ENCODE assay signal across 17 cellular contexts in genomic region chr20:36756482-36756881, GRCh38. TPM values are rescaled to one million over a fixed set of nuclear protein-coding genes. Genes with fewer than 3 reads are reported as not detected.
A peak's percentile ranks its signal among the peaks of the same experiment; 100 is the strongest.
DNase-seq lines count a peak whose midpoint lies in the region; ATAC-seq and TF ChIP-seq lines count a peak whose summit lies in the region.
"Had no signal": no experiment of that assay in that cellular context is flagged by ENCODE, and none has a peak within 500 bp of the region (broad histone marks: within the 10 kb centered on the region; RNA-seq: fewer than 3 reads in every experiment).

No MANE protein-coding gene starts in this region.

- H3K9me3 Mint-ChIP-seq in naive B cell: peaks cover 0 to 3% (median 0%) of the 10 kb centered on the region in 7 donors
- H3K9me3 Mint-ChIP-seq: CD8-positive, alpha-beta T cell had no signal

- peaks cover 7 to 8% of the 10 kb centered on the region in 2 donors for H3K36me3 Mint-ChIP-seq in naive B cell

- intact Hi-C loops in heart left ventricle (cut with DNase I): loop anchor here in 1 of 10 donors (5.0 kb wide), 1 partner anchor 144 kb away; no protein-coding TSS in a partner anchor
- intact Hi-C loops in right cardiac atrium (cut with DNase I): no loop called here

- H3K4me1 Mint-ChIP-seq in naive B cell: peaks cover 11 to 47% (median 28%) of the 10 kb centered on the region in 3 donors

- ATAC-seq in heart left ventricle: no peak
- no peak for ATAC-seq in right cardiac atrium
- ATAC-seq in naive B cell (ENCODE audit: low read depth in 2 of 2): no peak
- no peak for ATAC-seq in HG02840 (IDR thresholded peaks at IDR 0.05; ENCODE audit: low FRiP score, unreplicated experiment)
- ATAC-seq: CD8-positive, alpha-beta T cell; PC-3 had no signal

- TF ChIP-seq CTCF in heart left ventricle (IDR thresholded peaks at IDR 0.05): no peak

- no peaks in the 10 kb centered on the region for H3K27me3 ChIP-seq in heart left ventricle
- H3K27me3 ChIP-seq in right cardiac atrium (ENCODE audit: control insufficient read depth, insufficient read depth): no peaks in the 10 kb centered on the region

- H3K4me1 ChIP-seq in heart left ventricle (peaks cover 0 to 35% (median 10%) of the 10 kb centered on the region in 12 donors), right cardiac atrium (ENCODE audit: control insufficient read depth, insufficient read depth, low read length) (no peaks in the 10 kb centered on the region), urinary bladder (ENCODE audit: insufficient read depth) (no peaks in the 10 kb centered on the region)

- H3K4me3 ChIP-seq in heart left ventricle (no peak overlapping the region), right cardiac atrium (ENCODE audit: low read length) (no peak overlapping the region), SK-N-MC (no peak overlapping the region), urinary bladder (ENCODE audit: low read depth, low read length) (no peak overlapping the region)

- no peak for TF ChIP-seq POLR2A in heart left ventricle (IDR thresholded peaks at IDR 0.05)

- H3K27ac Mint-ChIP-seq in naive B cell: peak overlapping the region in 5 of 6 donors; percentile 56 to 99 (median 94)
- H3K27ac Mint-ChIP-seq: CD8-positive, alpha-beta T cell had no signal

- H3K9me3 ChIP-seq in heart left ventricle: no peaks in the 10 kb centered on the region
- H3K9me3 ChIP-seq in right cardiac atrium (ENCODE audit: control insufficient read depth, low read length): no peaks in the 10 kb centered on the region
- H3K9me3 ChIP-seq in SK-N-MC (ENCODE audit: low read depth, low read length): no peaks in the 10 kb centered on the region

- DNase-seq in heart left ventricle (no peak), right cardiac atrium (no peak), SK-N-MC (ENCODE audit: low read depth, low spot score) (no peak), naive B cell (no peak), NCI-H2081 (lab: John Stamatoyannopoulos, UW) (no peak)
- no peak for DNase-seq in activated CD4-positive, alpha-beta T cell treated with anti-CD3 and anti-CD28 coated beads, Interleukin-2, amount 50 U/mL, for 4 hours
- DNase-seq: 8988T; Calu3; CD8-positive, alpha-beta T cell; NCI-H1436; NCI-H1930; NCI-H345; NCI-H524 treated with DMSO at 0.1 percent for 48 hours; PC-3; SIG-M5 had no signal

- peak overlapping the region in 9 of 12 donors; percentile 38 to 83 (median 70) for H3K27ac ChIP-seq in heart left ventricle
- no peak overlapping the region for H3K27ac ChIP-seq in right cardiac atrium (ENCODE audit: low read length)
- no peak overlapping the region for H3K27ac ChIP-seq in SK-N-MC
- peak overlapping the region; percentile 10 for H3K27ac ChIP-seq in urinary bladder (ENCODE audit: low read depth)

- H3K9ac ChIP-seq in SK-N-MC (ENCODE audit: insufficient read length): peak overlapping the region; percentile 29

- H3K36me3 ChIP-seq in heart left ventricle (peaks cover 0 to 51% (median 24%) of the 10 kb centered on the region in 9 donors), SK-N-MC (ENCODE audit: insufficient read depth, low read length) (peaks cover 57% of the 10 kb centered on the region), urinary bladder (ENCODE audit: insufficient read depth) (no peaks in the 10 kb centered on the region)

- peak overlapping the region in 3 of 8 donors; percentile 25 to 65 (median 39) for H3K4me3 Mint-ChIP-seq in naive B cell
- H3K4me3 Mint-ChIP-seq: CD8-positive, alpha-beta T cell had no signal

- H3K27me3 Mint-ChIP-seq in naive B cell: no peaks in the 10 kb centered on the region

RNA-seq across cellular contexts. Expression of gene NDRG3, which starts 10.6 kb away (rescaled TPM):
- 10 to 100 TPM; 17.3 to 34.8 (median 31.1) TPM for total RNA-seq in heart left ventricle
- 10 to 100 TPM; 21.1 to 22.2 TPM for polyA plus RNA-seq in heart left ventricle
- 10 to 100 TPM; 28.0 to 40.7 (median 34.7) TPM for total RNA-seq in right cardiac atrium
- polyA plus RNA-seq in right cardiac atrium: 25.5 TPM
- polyA plus RNA-seq in naive B cell (ENCODE audit: low read depth in 6 of 6): 10 to 100 TPM; 45.1 to 70.3 (median 51.2) TPM
- 26.9 TPM for total RNA-seq in urinary bladder
- 21.7 TPM for polyA plus RNA-seq in urinary bladder

RNA-seq across cellular contexts. Expression of gene DSN1, which starts 17.1 kb away (rescaled TPM):
- 1 to 10 TPM; 3.7 to 6.2 (median 4.9) TPM for total RNA-seq in heart left ventricle
- 1 to 10 TPM; 3.2 to 7.0 TPM for polyA plus RNA-seq in heart left ventricle
- total RNA-seq in right cardiac atrium: 1 to 10 TPM; 4.9 to 7.5 (median 5.7) TPM
- 5.0 TPM for polyA plus RNA-seq in right cardiac atrium
- polyA plus RNA-seq in naive B cell (ENCODE audit: low read depth in 6 of 6): 10 to 100 TPM; 22.5 to 35.9 (median 27.6) TPM
- 21.4 TPM for total RNA-seq in urinary bladder
- 6.8 TPM for polyA plus RNA-seq in urinary bladder

Comparison
In these comparisons a context has a peak if more than half of its experiments do, and no peak if none do; other contexts are left out.
1. H3K27ac ChIP-seq: peak in heart left ventricle (9 of 12) and urinary bladder (single experiment); none in right cardiac atrium (single experiment) and SK-N-MC (single experiment).